In genomic region chr1:170001266-170001665, GRCh38 we compare ENCODE assay signal across 22 cellular contexts.
"Had no signal": no experiment of that assay in that cellular context is flagged by ENCODE, and none has a peak within 500 bp of the region (broad histone marks: within the 10 kb centered on the region; RNA-seq: fewer than 3 reads in every experiment).

No MANE protein-coding gene starts in this region.

- H3K9me3 ChIP-seq: adrenal gland, esophagus squamous epithelium, lower lobe of right lung, sigmoid colon, spleen, thoracic aorta, upper lobe of left lung had no signal

- DNase-seq: activated B cell treated with CpG ODN at 0.5 μM for 24 hours; activated CD4-positive, alpha-beta memory T cell treated with anti-CD3 and anti-CD28 coated beads for 36 hours; activated CD4-positive, alpha-beta T cell treated with anti-CD3 and anti-CD28 coated beads for 4 hours; activated gamma-delta T cell treated with Interleukin-2 at 50 U/mL for 16 hours; activated T-cell treated with anti-CD3 and anti-CD28 coated beads for 4 hours; adrenal gland; dermis blood vessel endothelial cell; effector memory CD4-positive, alpha-beta T cell; esophagus squamous epithelium; hypothalamus; islet precursor cell; left colon; lower lobe of right lung; midbrain; sigmoid colon; spleen; stimulated activated naive B cell treated with anti-CD40 and anti-IgM and Interleukin-4, amounts not matched to agents 10 μg/mL and 1 μg/mL and 100 μg/mL, for 72 hours; upper lobe of left lung had no signal

- H3K4me1 ChIP-seq: lower lobe of right lung, parathyroid adenoma, spleen, upper lobe of left lung had no signal

- H2AFZ ChIP-seq: parathyroid adenoma had no signal

- H3K36me3 ChIP-seq: adrenal gland, lower lobe of right lung, sigmoid colon, thoracic aorta, upper lobe of left lung had no signal

- H3K27ac ChIP-seq: adrenal gland, esophagus squamous epithelium, lower lobe of right lung, parathyroid adenoma, sigmoid colon, spleen, thoracic aorta, upper lobe of left lung had no signal

- ATAC-seq: activated naive CD4-positive, alpha-beta T cell treated with anti-CD3 and anti-CD28 coated beads, Interleukin-2, amount 50 U/mL, for 72 hours; left colon; lower lobe of right lung; stimulated activated naive B cell treated with anti-CD40 and anti-IgM and Interleukin-4, amounts not matched to agents 10 μg/mL and 1 μg/mL and 100 μg/mL, for 72 hours had no signal

- H3K27me3 ChIP-seq: adrenal gland, esophagus squamous epithelium, sigmoid colon, spleen, upper lobe of left lung had no signal

- H3K9ac ChIP-seq: parathyroid adenoma had no signal

- FAIRE-seq: endothelial cell of umbilical vein had no signal

- H3K4me3 ChIP-seq: adrenal gland, esophagus squamous epithelium, lower lobe of right lung, sigmoid colon, spleen, thoracic aorta, upper lobe of left lung had no signal
